Comparison of ENCODE assay signal across 19 cellular contexts in genomic region chr11:102415252-102415916, GRCh38. TPM values are rescaled to one million over a fixed set of nuclear protein-coding genes. Genes with fewer than 3 reads are reported as not detected.
DNase-seq lines count a peak whose midpoint lies in the region; ATAC-seq and FAIRE-seq lines count a peak whose summit lies in the region.
"Had no signal": no experiment of that assay in that cellular context is flagged by ENCODE, and none has a peak within 500 bp of the region (broad histone marks: within the 10 kb centered on the region; RNA-seq: fewer than 3 reads in every experiment).

No MANE protein-coding gene starts in this region.

- H3K4me3 Mint-ChIP-seq in activated CD4-positive, alpha-beta T cell treated with anti-CD3 and anti-CD28 coated beads for 36 hours = peak overlapping the region; percentile 22
- peak overlapping the region; percentile 57 for H3K4me3 Mint-ChIP-seq in T-helper 1 cell treated with Interleukin-12 subunit alpha and Interleukin-12 subunit beta and Interleukin-4 antibody, amounts not matched to agents 30 μg/mL and 1 μg/mL, for 36 hours
- H3K4me3 Mint-ChIP-seq in stimulated activated effector memory CD8-positive, alpha-beta T cell treated with anti-CD3 and anti-CD28 coated beads, Interleukin-12 subunit alpha, Interleukin-12 subunit beta, amount 100 ng/mL, for 72 hours = peak overlapping the region; percentile 20
- H3K4me3 Mint-ChIP-seq: nephron had no signal

- H3K9me3 Mint-ChIP-seq in activated CD4-positive, alpha-beta T cell treated with anti-CD3 and anti-CD28 coated beads for 36 hours (ENCODE audit: low read depth) = peaks cover 18% of the 10 kb centered on the region
- peaks cover 19% of the 10 kb centered on the region for H3K9me3 Mint-ChIP-seq in T-helper 1 cell treated with Interleukin-12 subunit alpha and Interleukin-12 subunit beta and Interleukin-4 antibody, amounts not matched to agents 30 μg/mL and 1 μg/mL, for 36 hours
- H3K9me3 Mint-ChIP-seq in stimulated activated effector memory CD8-positive, alpha-beta T cell treated with anti-CD3 and anti-CD28 coated beads, Interleukin-12 subunit alpha, Interleukin-12 subunit beta, amount 100 ng/mL, for 72 hours = peaks cover 2% of the 10 kb centered on the region

- peaks cover 97% of the 10 kb centered on the region for H3K4me1 Mint-ChIP-seq in activated CD4-positive, alpha-beta T cell treated with anti-CD3 and anti-CD28 coated beads for 36 hours
- peaks cover 56% of the 10 kb centered on the region for H3K4me1 Mint-ChIP-seq in T-helper 1 cell treated with Interleukin-12 subunit alpha and Interleukin-12 subunit beta and Interleukin-4 antibody, amounts not matched to agents 30 μg/mL and 1 μg/mL, for 36 hours (ENCODE audit: low read depth)
- H3K4me1 Mint-ChIP-seq in stimulated activated effector memory CD8-positive, alpha-beta T cell treated with anti-CD3 and anti-CD28 coated beads, Interleukin-12 subunit alpha, Interleukin-12 subunit beta, amount 100 ng/mL, for 72 hours = peaks cover 74% of the 10 kb centered on the region

- intact Hi-C loops in activated CD4-positive, alpha-beta T cell treated with anti-CD3 and anti-CD28 coated beads for 36 hours (cut with DNase I, micrococcal nuclease) = no loop called here

- peak overlapping the region; percentile 52 for H3K27ac Mint-ChIP-seq in activated CD4-positive, alpha-beta T cell treated with anti-CD3 and anti-CD28 coated beads for 36 hours
- peak overlapping the region; percentile 37 for H3K27ac Mint-ChIP-seq in T-helper 1 cell treated with Interleukin-12 subunit alpha and Interleukin-12 subunit beta and Interleukin-4 antibody, amounts not matched to agents 30 μg/mL and 1 μg/mL, for 36 hours
- peak overlapping the region; percentile 3 for H3K27ac Mint-ChIP-seq in stimulated activated effector memory CD8-positive, alpha-beta T cell treated with anti-CD3 and anti-CD28 coated beads, Interleukin-12 subunit alpha, Interleukin-12 subunit beta, amount 100 ng/mL, for 72 hours
- H3K27ac Mint-ChIP-seq: nephron had no signal

- no peaks in the 10 kb centered on the region for H3K27me3 Mint-ChIP-seq in activated CD4-positive, alpha-beta T cell treated with anti-CD3 and anti-CD28 coated beads for 36 hours
- no peaks in the 10 kb centered on the region for H3K27me3 Mint-ChIP-seq in T-helper 1 cell treated with Interleukin-12 subunit alpha and Interleukin-12 subunit beta and Interleukin-4 antibody, amounts not matched to agents 30 μg/mL and 1 μg/mL, for 36 hours (ENCODE audit: low read depth)

- no peak for DNase-seq in activated CD4-positive, alpha-beta T cell treated with anti-CD3 and anti-CD28 coated beads for 36 hours
- no peak for DNase-seq in activated CD4-positive, alpha-beta T cell treated with anti-CD3 and anti-CD28 coated beads for 48 hours
- no peak for DNase-seq in stimulated activated effector memory CD8-positive, alpha-beta T cell treated with anti-CD3 and anti-CD28 coated beads, Interleukin-12 subunit alpha, Interleukin-12 subunit beta, amount 100 ng/mL, for 72 hours (ENCODE audit: low spot score in 2 of 2)
- no peak for DNase-seq in NCI-H1417 treated with DMSO at 0.1 percent for 48 hours (lab: John Stamatoyannopoulos, UW)
- DNase-seq in DMS114 treated with DMSO at 0.1 percent for 48 hours (lab: John Stamatoyannopoulos, UW; ENCODE audit: unreplicated experiment) = no peak
- DNase-seq: 8988T, C1 segment of cervical spinal cord, DMS79, heart right ventricle, KG1, NCI-H1048, NCI-H526 treated with DMSO at 0.1 percent for 48 hours, OCI-M1, tibial artery had no signal

- peaks cover 65% of the 10 kb centered on the region for H3K36me3 Mint-ChIP-seq in activated CD4-positive, alpha-beta T cell treated with anti-CD3 and anti-CD28 coated beads for 36 hours (ENCODE audit: low read depth)
- peaks cover 47% of the 10 kb centered on the region for H3K36me3 Mint-ChIP-seq in T-helper 1 cell treated with Interleukin-12 subunit alpha and Interleukin-12 subunit beta and Interleukin-4 antibody, amounts not matched to agents 30 μg/mL and 1 μg/mL, for 36 hours (ENCODE audit: low read depth)
- H3K36me3 Mint-ChIP-seq in stimulated activated effector memory CD8-positive, alpha-beta T cell treated with anti-CD3 and anti-CD28 coated beads, Interleukin-12 subunit alpha, Interleukin-12 subunit beta, amount 100 ng/mL, for 72 hours = peaks cover 40% of the 10 kb centered on the region

- peak; percentile 38 for FAIRE-seq in colon (lab: Jason Lieb, UNC)
- FAIRE-seq: islet of Langerhans had no signal

- CTCF ChIA-PET in activated CD4-positive, alpha-beta T cell treated with anti-CD3 and anti-CD28 coated beads for 36 hours (lab: Charles Lee) = interaction anchor here (1.0 to 2.6 kb wide), 5 partner anchors 9 to 73 kb away, joined by 3 to 12 read pairs (median 6); no protein-coding TSS in a partner anchor

- peak; percentile 57 for ATAC-seq in activated CD4-positive, alpha-beta T cell treated with anti-CD3 and anti-CD28 coated beads for 36 hours
- peak; percentile 76 for ATAC-seq in stimulated activated effector memory CD8-positive, alpha-beta T cell treated with anti-CD3 and anti-CD28 coated beads, Interleukin-12 subunit alpha, Interleukin-12 subunit beta, amount 100 ng/mL, for 72 hours
- ATAC-seq in GM21737 (IDR thresholded peaks at IDR 0.05; ENCODE audit: unreplicated experiment) = no peak
- ATAC-seq: heart right ventricle had no signal

- POLR2A ChIA-PET in activated CD4-positive, alpha-beta T cell treated with anti-CD3 and anti-CD28 coated beads for 36 hours (lab: Charles Lee) = interaction anchor here (2.2 kb wide), 1 partner anchor 15 kb away, joined by 4 read pairs; no protein-coding TSS in a partner anchor

RNA-seq across cellular contexts. Expression of gene TMEM123, which starts 37.2 kb away (rescaled TPM):
- total RNA-seq in activated CD4-positive, alpha-beta T cell treated with anti-CD3 and anti-CD28 coated beads for 36 hours = 100 to 1,000 TPM; 179 to 392 TPM
